8 cellular contexts compared by ENCODE assay signal in genomic region chr12:75635606-75636444, GRCh38.
DNase-seq lines count a peak whose midpoint lies in the region; ATAC-seq and TF ChIP-seq lines count a peak whose summit lies in the region.
"Had no signal": no experiment of that assay in that cellular context is flagged by ENCODE, and none has a peak within 500 bp of the region (broad histone marks: within the 10 kb centered on the region; RNA-seq: fewer than 3 reads in every experiment).

No MANE protein-coding gene starts in this region.

- no peak overlapping the region for H3K4me3 ChIP-seq in naive thymus-derived CD4-positive, alpha-beta T cell (ENCODE audit: low read length)
- H3K4me3 ChIP-seq in dorsolateral prefrontal cortex: no peak overlapping the region

- no peaks in the 10 kb centered on the region for H3K36me3 ChIP-seq in naive thymus-derived CD4-positive, alpha-beta T cell (ENCODE audit: control insufficient read depth in 2 of 3, insufficient read depth in 3 of 3, low read length in 3 of 3)

- H3K4me3 Mint-ChIP-seq in activated CD8-positive, alpha-beta T cell treated with anti-CD3 and anti-CD28 coated beads, Interleukin-2, amount 10 ng/mL, durations not matched to agents 7 days and 5 days: no peak overlapping the region
- no peak overlapping the region for H3K4me3 Mint-ChIP-seq in naive thymus-derived CD4-positive, alpha-beta T cell

- intact Hi-C loops in naive thymus-derived CD4-positive, alpha-beta T cell (cut with micrococcal nuclease): no loop called here
- intact Hi-C loops in dorsolateral prefrontal cortex (cut with DNase I): no loop called here

- TF ChIP-seq CTCF in dorsolateral prefrontal cortex (IDR thresholded peaks at IDR 0.05 in 54 of 56, conservative IDR thresholded peaks at IDR 0.05 in 2 of 56; ENCODE audit: low read depth in 1 of 56, partially characterized antibody in 56 of 56): no peak

- ATAC-seq in GM18867 (IDR thresholded peaks at IDR 0.05; ENCODE audit: unreplicated experiment) (peak; percentile 58), HG03159 (IDR thresholded peaks at IDR 0.05; ENCODE audit: unreplicated experiment) (peak; percentile 61)
- peak; percentile 89 for ATAC-seq in activated CD8-positive, alpha-beta T cell treated with anti-CD3 and anti-CD28 coated beads, Interleukin-2, amount 10 ng/mL, durations not matched to agents 7 days and 5 days
- ATAC-seq in naive thymus-derived CD4-positive, alpha-beta T cell: peak; percentile 32

- H3K4me1 Mint-ChIP-seq in activated CD8-positive, alpha-beta T cell treated with anti-CD3 and anti-CD28 coated beads, Interleukin-2, amount 10 ng/mL, durations not matched to agents 7 days and 5 days (ENCODE audit: low read depth): peaks cover 37% of the 10 kb centered on the region
- H3K4me1 Mint-ChIP-seq in naive thymus-derived CD4-positive, alpha-beta T cell: peaks cover 0 to 19% (median 0%) of the 10 kb centered on the region in 7 donors

- peak overlapping the region; percentile 26 for H3K27ac Mint-ChIP-seq in activated CD8-positive, alpha-beta T cell treated with anti-CD3 and anti-CD28 coated beads, Interleukin-2, amount 10 ng/mL, durations not matched to agents 7 days and 5 days
- H3K27ac Mint-ChIP-seq in naive thymus-derived CD4-positive, alpha-beta T cell: peak overlapping the region in 1 of 9 donors; percentile 26

- DNase-seq in activated CD8-positive, alpha-beta T cell treated with anti-CD3 and anti-CD28 coated beads, Interleukin-2, amount 10 ng/mL, durations not matched to agents 7 days and 5 days: peak; percentile 50
- DNase-seq in naive thymus-derived CD4-positive, alpha-beta T cell: no peak
- DNase-seq in dorsolateral prefrontal cortex (no peak), DMS79 (lab: John Stamatoyannopoulos, UW) (no peak), NCI-H1105 treated with DMSO at 0.1 percent for 48 hours (lab: John Stamatoyannopoulos, UW) (no peak)
- DNase-seq: NCI-H187 treated with DMSO at 0.1 percent for 48 hours had no signal

- POLR2A ChIA-PET in activated CD8-positive, alpha-beta T cell treated with anti-CD3 and anti-CD28 coated beads, Interleukin-2, amount 10 ng/mL, durations not matched to agents 7 days and 5 days (lab: Charles Lee): interaction anchor here (0.6 to 0.7 kb wide), 2 partner anchors 167 to 384 kb away, joined by 3 read pairs; no protein-coding TSS in a partner anchor
- POLR2A ChIA-PET in naive thymus-derived CD4-positive, alpha-beta T cell (lab: Charles Lee): no interaction called here

- H3K9me3 ChIP-seq in naive thymus-derived CD4-positive, alpha-beta T cell (ENCODE audit: control insufficient read depth in 2 of 3, low read length in 3 of 3): no peaks in the 10 kb centered on the region

- H3K4me1 ChIP-seq in naive thymus-derived CD4-positive, alpha-beta T cell (ENCODE audit: control insufficient read depth in 2 of 2, insufficient read depth in 2 of 2, low read length in 2 of 2): peaks cover 0 to under 1% of the 10 kb centered on the region in 2 donors

- no peaks in the 10 kb centered on the region for H3K27me3 ChIP-seq in naive thymus-derived CD4-positive, alpha-beta T cell (ENCODE audit: control insufficient read depth in 2 of 2, insufficient read depth in 2 of 2, low read length in 2 of 2)
- H3K27me3 ChIP-seq in dorsolateral prefrontal cortex: no peaks in the 10 kb centered on the region

- no peak overlapping the region for H3K27ac ChIP-seq in naive thymus-derived CD4-positive, alpha-beta T cell (ENCODE audit: low read depth, low read length)
- no peak overlapping the region for H3K27ac ChIP-seq in dorsolateral prefrontal cortex

- CTCF ChIA-PET in activated CD8-positive, alpha-beta T cell treated with anti-CD3 and anti-CD28 coated beads, Interleukin-2, amount 10 ng/mL, durations not matched to agents 7 days and 5 days (lab: Charles Lee): no interaction called here
- CTCF ChIA-PET in naive thymus-derived CD4-positive, alpha-beta T cell (lab: Charles Lee): no interaction called here

- no peaks in the 10 kb centered on the region for H3K9me3 Mint-ChIP-seq in activated CD8-positive, alpha-beta T cell treated with anti-CD3 and anti-CD28 coated beads, Interleukin-2, amount 10 ng/mL, durations not matched to agents 7 days and 5 days (ENCODE audit: insufficient read depth)
- H3K9me3 Mint-ChIP-seq in naive thymus-derived CD4-positive, alpha-beta T cell: peaks cover 0 to 4% (median 0%) of the 10 kb centered on the region in 11 donors

- no peaks in the 10 kb centered on the region for H3K36me3 Mint-ChIP-seq in activated CD8-positive, alpha-beta T cell treated with anti-CD3 and anti-CD28 coated beads, Interleukin-2, amount 10 ng/mL, durations not matched to agents 7 days and 5 days (ENCODE audit: low read depth)
- no peaks in the 10 kb centered on the region for H3K36me3 Mint-ChIP-seq in naive thymus-derived CD4-positive, alpha-beta T cell

- H3K27me3 Mint-ChIP-seq in activated CD8-positive, alpha-beta T cell treated with anti-CD3 and anti-CD28 coated beads, Interleukin-2, amount 10 ng/mL, durations not matched to agents 7 days and 5 days (ENCODE audit: low read depth): peaks cover 6% of the 10 kb centered on the region
- peaks cover 0 to 13% (median 6%) of the 10 kb centered on the region in 5 donors for H3K27me3 Mint-ChIP-seq in naive thymus-derived CD4-positive, alpha-beta T cell

Comparison
In these comparisons a context has a peak if more than half of its experiments do, and no peak if none do; other contexts are left out.
1. ATAC-seq: peak in every context shown above with its lines; median percentile 89 in activated CD8-positive, alpha-beta T cell treated with anti-CD3 and anti-CD28 coated beads, Interleukin-2, amount 10 ng/mL, durations not matched to agents 7 days and 5 days; 61 in HG03159; 58 in GM18867; 32 in naive thymus-derived CD4-positive, alpha-beta T cell.